Comparison of ENCODE assay signal across 17 cellular contexts in genomic region chr1:184157396-184157747, GRCh38.
DNase-seq lines count a peak whose midpoint lies in the region; ATAC-seq and TF ChIP-seq lines count a peak whose summit lies in the region.
"Had no signal": no experiment of that assay in that cellular context is flagged by ENCODE, and none has a peak within 500 bp of the region (broad histone marks: within the 10 kb centered on the region; RNA-seq: fewer than 3 reads in every experiment).

No MANE protein-coding gene starts in this region.

- H4K20me1 ChIP-seq in mammary epithelial cell (ENCODE audit: insufficient read depth, low read length): no peaks in the 10 kb centered on the region

- CTCF ChIA-PET in mammary epithelial cell (lab: Charles Lee; ENCODE audit: low non-redundant PET): no interaction called here

- H2AFZ ChIP-seq in mammary epithelial cell (ENCODE audit: low read depth, low read length): no peak overlapping the region

- in situ Hi-C loops in mammary epithelial cell (cut with MboI; ENCODE audit: low sequenced_read_pairs in 2 of 2): no loop called here

- H3K36me3 ChIP-seq in HUES48 (ENCODE audit: control insufficient read depth, insufficient read depth, low read length): no peaks in the 10 kb centered on the region
- H3K36me3 ChIP-seq in mammary epithelial cell (ENCODE audit: insufficient read depth, low read length): no peaks in the 10 kb centered on the region
- no peaks in the 10 kb centered on the region for H3K36me3 ChIP-seq in neutrophil

- H3K4me3 ChIP-seq in HUES48 (ENCODE audit: low read depth, low read length) (no peak overlapping the region), mammary epithelial cell (replicated peaks in 1 of 3; ENCODE audit: insufficient read depth in 1 of 3, low read depth in 2 of 3, low read length in 3 of 3) (no peak overlapping the region), neutrophil (ENCODE audit: low read depth in 1 of 2, low read length in 1 of 2) (no peak overlapping the region)
- H3K4me3 ChIP-seq: GM12878 had no signal

- TF ChIP-seq CTCF in mammary epithelial cell (conservative IDR thresholded peaks at IDR 0.05 in 1 of 2, IDR thresholded peaks at IDR 0.05 in 1 of 2; ENCODE audit: extremely low read depth in 1 of 2, insufficient read depth in 1 of 2, low read depth in 1 of 2, low read length in 2 of 2) (no peak), neutrophil (IDR thresholded peaks at IDR 0.05) (no peak)

- H3K9ac ChIP-seq in HUES48 (ENCODE audit: low read depth, low read length) (no peak overlapping the region), mammary epithelial cell (ENCODE audit: insufficient read depth, low read length) (no peak overlapping the region)

- DNase-seq in NCI-H2171 treated with DMSO at 0.1 percent for 48 hours (lab: John Stamatoyannopoulos, UW): peak; percentile 8
- DNase-seq in NCI-H2171 (lab: John Stamatoyannopoulos, UW): no peak
- DNase-seq in mammary epithelial cell: no peak
- no peak for DNase-seq in Right ventricle myocardium inferior (ENCODE audit: missing footprints)
- no peak for DNase-seq in caudate nucleus (lab: John Stamatoyannopoulos, UW)
- DNase-seq: 8988T; C1 segment of cervical spinal cord; CD4-positive, CD25-positive, alpha-beta regulatory T cell; CD8-positive, alpha-beta memory T cell; DMS 273 treated with DMSO at 0.1 percent for 48 hours; DND-41; EL; H9 had no signal

- H3K4me2 ChIP-seq in mammary epithelial cell (ENCODE audit: insufficient read depth, low read depth, low read length): peak overlapping the region; percentile 23

- BruUV-seq in mammary epithelial cell (replicated peaks; lab: Mats Ljungman, UMichigan): no TSS peak

- H3K9me3 ChIP-seq in HUES48 (ENCODE audit: control insufficient read depth, insufficient read depth, low read length) (no peaks in the 10 kb centered on the region), mammary epithelial cell (replicated peaks; ENCODE audit: insufficient read depth, low read length) (no peaks in the 10 kb centered on the region), neutrophil (no peaks in the 10 kb centered on the region)

- 53% methylated on average over 1 of the region's 1 CpG for WGBS in mammary epithelial cell (ENCODE audit: low coverage, missing lambda C conversion rate)

- H3K4me1 ChIP-seq in HUES48 (ENCODE audit: control insufficient read depth, insufficient read depth, low read length) (peaks cover 30% of the 10 kb centered on the region), mammary epithelial cell (ENCODE audit: insufficient read depth, low read length) (peaks cover 26% of the 10 kb centered on the region), neutrophil (ENCODE audit: control insufficient read depth in 1 of 2, insufficient read depth in 1 of 2, low read depth in 1 of 2, low read length in 1 of 2) (peaks cover 78 to 81% of the 10 kb centered on the region in 2 experiments)

- peak overlapping the region; percentile 81 for H3K27ac ChIP-seq in HUES48 (ENCODE audit: low read depth, low read length)
- H3K27ac ChIP-seq in mammary epithelial cell (ENCODE audit: insufficient read depth, low read depth, low read length): peak overlapping the region; percentile 43
- H3K27ac ChIP-seq in neutrophil: peak overlapping the region; percentile 88
- H3K27ac ChIP-seq in caudate nucleus (ENCODE audit: low read depth, low read length): no peak overlapping the region

- H3K27me3 ChIP-seq in HUES48 (ENCODE audit: control insufficient read depth, insufficient read depth, low read length) (no peaks in the 10 kb centered on the region), mammary epithelial cell (ENCODE audit: insufficient read depth, low read length) (no peaks in the 10 kb centered on the region), neutrophil (no peaks in the 10 kb centered on the region)

- ATAC-seq in Right ventricle myocardium inferior (no peak), GM21619 (IDR thresholded peaks at IDR 0.05; ENCODE audit: unreplicated experiment) (no peak)
- ATAC-seq: GM12878 had no signal

- intact Hi-C loops in mammary epithelial cell (cut with micrococcal nuclease): no loop called here
- intact Hi-C loops in Right ventricle myocardium inferior (cut with DNase I): no loop called here

- H3K79me2 ChIP-seq in mammary epithelial cell (ENCODE audit: insufficient read depth, low read length): no peaks in the 10 kb centered on the region

- dilution Hi-C loops in mammary epithelial cell (cut with HindIII; ENCODE audit: low sequenced_read_pairs): no loop called here
